20 cellular contexts compared by ENCODE assay signal in genomic region chr2:147204102-147204501, GRCh38.
A peak's percentile ranks its signal among the peaks of the same experiment; 100 is the strongest.
DNase-seq lines count a peak whose midpoint lies in the region; ATAC-seq, FAIRE-seq and TF ChIP-seq lines count a peak whose summit lies in the region.
"Had no signal": no experiment of that assay in that cellular context is flagged by ENCODE, and none has a peak within 500 bp of the region (broad histone marks: within the 10 kb centered on the region; RNA-seq: fewer than 3 reads in every experiment).

No MANE protein-coding gene starts in this region.

- H2AFZ ChIP-seq in astrocyte (ENCODE audit: low read depth, low read length): no peak overlapping the region

- H4K20me1 ChIP-seq in astrocyte (ENCODE audit: insufficient read depth, low read length): no peaks in the 10 kb centered on the region

- peaks cover 3% of the 10 kb centered on the region for H3K9me3 ChIP-seq in astrocyte (ENCODE audit: insufficient read depth, low read depth, low read length)
- peaks cover 6% of the 10 kb centered on the region for H3K9me3 ChIP-seq in suprapubic skin
- H3K9me3 ChIP-seq: Caco-2 had no signal

- H3K4me1 ChIP-seq in astrocyte (ENCODE audit: insufficient read depth, low read length) (no peaks in the 10 kb centered on the region), suprapubic skin (no peaks in the 10 kb centered on the region)
- H3K4me1 ChIP-seq: tibial nerve had no signal

- no peak for TF ChIP-seq POLR2A in suprapubic skin (IDR thresholded peaks at IDR 0.05)

- H3K36me3 ChIP-seq in astrocyte (ENCODE audit: insufficient read depth, low read length) (no peaks in the 10 kb centered on the region), suprapubic skin (no peaks in the 10 kb centered on the region)
- H3K36me3 ChIP-seq: tibial nerve had no signal

- TF ChIP-seq EP300 in suprapubic skin (IDR thresholded peaks at IDR 0.05): no peak

- no peak for FAIRE-seq in astrocyte (lab: Jason Lieb, UNC)
- FAIRE-seq: colon, GM19239, TTC549 had no signal

- H3K27ac ChIP-seq in astrocyte (ENCODE audit: low read depth, low read length) (peak overlapping the region; percentile 36), suprapubic skin (no peak overlapping the region)
- H3K27ac ChIP-seq: tibial nerve had no signal

- ATAC-seq in HG03469 (IDR thresholded peaks at IDR 0.05; ENCODE audit: unreplicated experiment): no peak
- ATAC-seq: esophagus mucosa; natural killer cell treated with Interleukin-12 subunit alpha and Interleukin-12 subunit beta and Interleukin-15 and Interleukin-18, amount 100 ng/mL, for 72 hours had no signal

- DNase-seq in A172 (ENCODE audit: low spot score) (peak; percentile 4), HK-2 (ENCODE audit: unreplicated experiment) (peak; percentile 11), astrocyte (ENCODE audit: low read depth) (peak; percentile 97), foreskin fibroblast (peak; percentile 18 to 74), suprapubic skin (ENCODE audit: low spot score in 2 of 2) (no peak), D341Med (ENCODE audit: low spot score) (no peak), iPS-NIHi7 (ENCODE audit: extremely low spot score) (no peak)
- DNase-seq: activated T-cell treated with anti-CD3 and anti-CD28 coated beads, Interleukin-2, amount 50 U/mL, for 48 hours; Caco-2; GDM1; NCI-H1092 treated with DMSO at 0.1 percent for 48 hours; NCI-H510A; stimulated activated CD4-positive, alpha-beta T cell treated with anti-CD3 and anti-CD28 coated beads, Interleukin-2, amount 100 ng/mL, for 24 hours had no signal

- no peaks in the 10 kb centered on the region for H3K27me3 ChIP-seq in astrocyte (ENCODE audit: insufficient read depth, low read length)
- H3K27me3 ChIP-seq in suprapubic skin: no peaks in the 10 kb centered on the region
- H3K27me3 ChIP-seq: tibial nerve had no signal

- H3K79me2 ChIP-seq in astrocyte (ENCODE audit: insufficient read depth, low read length): no peaks in the 10 kb centered on the region

- no peak for TF ChIP-seq CTCF in astrocyte (IDR thresholded peaks at IDR 0.05; ENCODE audit: insufficient read depth, low read depth, low read length)
- no peak for TF ChIP-seq CTCF in foreskin fibroblast (IDR thresholded peaks at IDR 0.05; ENCODE audit: low read depth, low read length)
- no peak for TF ChIP-seq CTCF in suprapubic skin (IDR thresholded peaks at IDR 0.05)

- peaks cover 19% of the 10 kb centered on the region for H3K4me1 Mint-ChIP-seq in astrocyte (ENCODE audit: low read depth, unreplicated experiment)

- peaks cover 15% of the 10 kb centered on the region for H3K9me3 Mint-ChIP-seq in astrocyte (ENCODE audit: unreplicated experiment)

- H3K4me3 ChIP-seq in astrocyte (ENCODE audit: insufficient read depth, low read depth, low read length) (no peak overlapping the region), foreskin fibroblast (ENCODE audit: low read depth in 1 of 2, low read length in 2 of 2) (no peak overlapping the region), suprapubic skin (no peak overlapping the region)
- H3K4me3 ChIP-seq: tibial nerve had no signal

- peaks cover 3% of the 10 kb centered on the region for H3K36me3 Mint-ChIP-seq in astrocyte (ENCODE audit: low read depth, unreplicated experiment)

- no peak overlapping the region for H3K4me2 ChIP-seq in astrocyte (ENCODE audit: low read length)

- H3K27ac Mint-ChIP-seq in astrocyte (ENCODE audit: unreplicated experiment): peak overlapping the region; percentile 92
- H3K27ac Mint-ChIP-seq: natural killer cell treated with Interleukin-12 subunit alpha and Interleukin-12 subunit beta and Interleukin-15 and Interleukin-18, amount 100 ng/mL, for 72 hours had no signal

- H3K27me3 Mint-ChIP-seq in astrocyte (ENCODE audit: low read depth, unreplicated experiment): no peaks in the 10 kb centered on the region

- no peak overlapping the region for H3K9ac ChIP-seq in astrocyte (ENCODE audit: low read length)

- no peak overlapping the region for H3K4me3 Mint-ChIP-seq in astrocyte (ENCODE audit: unreplicated experiment)
- H3K4me3 Mint-ChIP-seq: natural killer cell treated with Interleukin-12 subunit alpha and Interleukin-12 subunit beta and Interleukin-15 and Interleukin-18, amount 100 ng/mL, for 72 hours had no signal

Comparison
In these comparisons a context has a peak if more than half of its experiments do, and no peak if none do; other contexts are left out.
1. DNase-seq: peak in A172 (single experiment), HK-2 (single experiment), astrocyte (single experiment) and foreskin fibroblast (2 of 2); none in suprapubic skin (0 of 2), D341Med (single experiment) and iPS-NIHi7 (single experiment).